ENCODE assay signal across 15 cellular contexts in genomic region chr13:47190696-47191095, GRCh38.
DNase-seq lines count a peak whose midpoint lies in the region; ATAC-seq and TF ChIP-seq lines count a peak whose summit lies in the region.
"Had no signal": no experiment of that assay in that cellular context is flagged by ENCODE, and none has a peak within 500 bp of the region (broad histone marks: within the 10 kb centered on the region; RNA-seq: fewer than 3 reads in every experiment).

No MANE protein-coding gene starts in this region.

- ATAC-seq in WTC11, result no peak
- ATAC-seq: A549; CD8-positive, alpha-beta T cell had no signal

- H3K9me3 Mint-ChIP-seq in WTC11, result no peaks in the 10 kb centered on the region
- H3K9me3 Mint-ChIP-seq: CD8-positive, alpha-beta T cell; HFFc6 had no signal

- TF ChIP-seq CTCF in choroid plexus epithelial cell (conservative IDR thresholded peaks at IDR 0.05; ENCODE audit: low read depth, low read length) (peak; percentile 21), WTC11 (IDR thresholded peaks at IDR 0.05) (no peak)

- POLR2A ChIA-PET in WTC11 (lab: Charles Lee), result no interaction called here

- no peaks in the 10 kb centered on the region for H3K4me1 Mint-ChIP-seq in WTC11

- H3K4me3 ChIP-seq in choroid plexus epithelial cell (ENCODE audit: low read depth, low read length), result no peak overlapping the region
- H3K4me3 ChIP-seq: A549 had no signal

- DNase-seq in M059J (ENCODE audit: low read depth), result peak; percentile 34
- DNase-seq in SW480 (ENCODE audit: low spot score), result peak; percentile 7
- peak; percentile 93 for DNase-seq in choroid plexus epithelial cell (ENCODE audit: low read depth)
- DNase-seq in ureter (ENCODE audit: low spot score), result no peak
- DNase-seq in WTC11 (ENCODE audit: low spot score), result no peak
- DNase-seq in activated CD4-positive, alpha-beta T cell treated with anti-CD3 and anti-CD28 coated beads for 4 hours, result no peak
- DNase-seq: CD8-positive, alpha-beta T cell; COR-L47; DMS153; DMS79 treated with DMSO at 0.1 percent for 48 hours; EL; HCEC 1CT; HFFc6 had no signal

- no peak overlapping the region for H3K27ac Mint-ChIP-seq in WTC11
- H3K27ac Mint-ChIP-seq: CD14-positive monocyte; CD8-positive, alpha-beta T cell; HFFc6 had no signal

- CTCF ChIA-PET in WTC11 (lab: Charles Lee), result no interaction called here

- no peak overlapping the region for H3K4me3 Mint-ChIP-seq in WTC11
- H3K4me3 Mint-ChIP-seq: CD14-positive monocyte; CD8-positive, alpha-beta T cell; HFFc6 had no signal

- H3K27me3 Mint-ChIP-seq in WTC11 (ENCODE audit: low read depth), result no peaks in the 10 kb centered on the region

- H3K36me3 Mint-ChIP-seq in WTC11, result no peaks in the 10 kb centered on the region
- H3K36me3 Mint-ChIP-seq: CD14-positive monocyte; CD8-positive, alpha-beta T cell had no signal

TF ChIP-seq in WTC11, 78 proteins besides CTCF, POLR2A, EP300 and RAD21:
- TF ChIP-seq SP1 (CRISPR knock-in tag; conservative IDR thresholded peaks at IDR 0.05), result no peak
- TF ChIP-seq IRF2 (CRISPR knock-in tag; IDR thresholded peaks at IDR 0.05; ENCODE audit: borderline replicate concordance, low read depth), result no peak
- TF ChIP-seq CREM (CRISPR knock-in tag; IDR thresholded peaks at IDR 0.05), result no peak
- TF ChIP-seq ZBTB21 (CRISPR knock-in tag; IDR thresholded peaks at IDR 0.05; ENCODE audit: borderline replicate concordance), result no peak
- no peak for TF ChIP-seq ZBTB43 (CRISPR knock-in tag; IDR thresholded peaks at IDR 0.05)

Comparison
In these comparisons a context has a peak if more than half of its experiments do, and no peak if none do; other contexts are left out.
1. DNase-seq: peak in M059J (single experiment), SW480 (single experiment) and choroid plexus epithelial cell (single experiment); none in ureter (single experiment), WTC11 (single experiment) and activated CD4-positive, alpha-beta T cell treated with anti-CD3 and anti-CD28 coated beads for 4 hours (0 of 2).